ENCODE assay signal across 12 cellular contexts in the genomic region with DNA sequence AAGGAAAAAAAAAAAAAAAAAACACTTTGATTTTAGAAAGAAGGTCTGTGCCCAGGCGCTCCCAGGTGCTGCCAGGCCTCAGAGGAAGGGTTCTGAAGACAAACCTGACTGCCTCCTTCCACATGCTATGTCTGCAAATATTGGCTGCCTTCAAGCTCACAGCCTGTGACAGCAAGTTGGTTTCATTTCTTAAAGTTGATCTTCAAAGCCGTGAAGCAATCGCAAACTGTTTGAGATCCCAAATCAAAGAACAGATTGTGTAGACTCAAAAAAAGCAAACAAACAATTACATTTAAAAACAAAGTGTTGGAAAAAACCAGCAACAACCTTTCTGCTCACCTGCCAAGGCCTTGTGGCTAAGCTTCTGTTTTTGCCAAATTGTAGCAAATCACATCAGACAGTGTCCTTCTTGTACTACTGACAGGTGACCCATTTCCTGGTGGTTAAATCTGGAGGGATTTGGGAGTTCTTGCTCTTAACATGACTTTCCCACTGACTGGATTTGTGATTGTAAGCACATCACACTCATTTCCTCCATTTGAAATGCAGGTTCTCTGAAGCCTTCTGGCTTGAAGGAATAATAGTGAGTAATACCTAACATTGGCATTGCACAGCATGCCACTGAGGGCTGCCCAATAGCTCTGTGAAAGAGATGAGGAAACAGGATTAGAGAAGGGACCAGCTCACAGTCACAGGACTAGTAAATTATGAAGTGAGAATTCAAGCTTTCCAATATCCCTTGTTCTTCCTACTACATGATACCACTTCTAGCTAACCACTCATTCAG.
DNase-seq lines count a peak whose midpoint lies in the region; ATAC-seq, FAIRE-seq and TF ChIP-seq lines count a peak whose summit lies in the region.
"Had no signal": no experiment of that assay in that cellular context is flagged by ENCODE, and none has a peak within 500 bp of the region (broad histone marks: within the 10 kb centered on the region; RNA-seq: fewer than 3 reads in every experiment).

No MANE protein-coding gene starts in this region.

- TF ChIP-seq CTCF in bronchial epithelial cell (IDR thresholded peaks at IDR 0.05; ENCODE audit: insufficient read depth, low read length, severe bottlenecking), result no peak
- TF ChIP-seq CTCF in left lung (IDR thresholded peaks at IDR 0.05), result no peak
- no peak for TF ChIP-seq CTCF in Peyer's patch (IDR thresholded peaks at IDR 0.05)
- TF ChIP-seq CTCF in GM10248 (IDR thresholded peaks at IDR 0.05; ENCODE audit: control extremely low read depth, extremely low read depth, low read depth, missing control alignments), result no peak

- ATAC-seq in left lung (peak; percentile 62), GM18861 (IDR thresholded peaks at IDR 0.05; ENCODE audit: unreplicated experiment) (no peak)
- ATAC-seq: left ventricle myocardium superior had no signal

- intact Hi-C loops in left lung (cut with DNase I), result no loop called here

- H3K27me3 ChIP-seq in bronchial epithelial cell (ENCODE audit: control insufficient read depth, insufficient read depth, low read length) (no peaks in the 10 kb centered on the region), left lung (no peaks in the 10 kb centered on the region), Peyer's patch (no peaks in the 10 kb centered on the region)

- POLR2A ChIA-PET in GM10248 (lab: Yijun Ruan, JAX), result no interaction called here

- H3K4me1 ChIP-seq in left lung (peaks cover 4% of the 10 kb centered on the region in 2 donors), Peyer's patch (no peaks in the 10 kb centered on the region)

- DNase-seq in AG08396 (ENCODE audit: low spot score), result peak; percentile 35
- DNase-seq in LHCN-M2 (ENCODE audit: low read depth), result peak; percentile 57
- peak; percentile 85 for DNase-seq in bronchial epithelial cell (ENCODE audit: low read depth)
- no peak for DNase-seq in left lung
- DNase-seq in Peyer's patch, result no peak
- DNase-seq in GM10248 (ENCODE audit: extremely low spot score), result no peak
- DNase-seq in T-helper 2 cell, result no peak
- DNase-seq: activated CD4-positive, alpha-beta T cell treated with anti-CD3 and anti-CD28 coated beads for 48 hours; left ventricle myocardium superior; NCI-H187; posterior cingulate gyrus had no signal

- no peak for FAIRE-seq in bronchial epithelial cell (lab: Jason Lieb, UNC)

- no peak overlapping the region for H3K4me3 ChIP-seq in bronchial epithelial cell (ENCODE audit: low read depth, low read length)
- H3K4me3 ChIP-seq in left lung, result no peak overlapping the region
- H3K4me3 ChIP-seq in Peyer's patch, result no peak overlapping the region

- no peak overlapping the region for H3K27ac ChIP-seq in left lung
- H3K27ac ChIP-seq in Peyer's patch, result no peak overlapping the region

- no peaks in the 10 kb centered on the region for H3K36me3 ChIP-seq in bronchial epithelial cell (ENCODE audit: control insufficient read depth, insufficient read depth, low read length)
- H3K36me3 ChIP-seq in left lung, result no peaks in the 10 kb centered on the region
- no peaks in the 10 kb centered on the region for H3K36me3 ChIP-seq in Peyer's patch

- TF ChIP-seq POLR2A in Peyer's patch (IDR thresholded peaks at IDR 0.05), result no peak

- no peaks in the 10 kb centered on the region for H3K9me3 ChIP-seq in left lung
- no peaks in the 10 kb centered on the region for H3K9me3 ChIP-seq in Peyer's patch

- CTCF ChIA-PET in GM10248 (lab: Yijun Ruan, JAX), result interaction anchor here (1.4 kb wide), 1 partner anchor 916 kb away, joined by 5 read pairs; no protein-coding TSS in a partner anchor

Comparison
In these comparisons a context has a peak if more than half of its experiments do, and no peak if none do; other contexts are left out.
1. DNase-seq: peak in AG08396 (single experiment), LHCN-M2 (single experiment) and bronchial epithelial cell (single experiment); none in left lung (0 of 2), Peyer's patch (0 of 3), GM10248 (single experiment) and T-helper 2 cell (0 of 5).